Comparison of ENCODE assay signal across 23 cellular contexts in the genomic region with DNA sequence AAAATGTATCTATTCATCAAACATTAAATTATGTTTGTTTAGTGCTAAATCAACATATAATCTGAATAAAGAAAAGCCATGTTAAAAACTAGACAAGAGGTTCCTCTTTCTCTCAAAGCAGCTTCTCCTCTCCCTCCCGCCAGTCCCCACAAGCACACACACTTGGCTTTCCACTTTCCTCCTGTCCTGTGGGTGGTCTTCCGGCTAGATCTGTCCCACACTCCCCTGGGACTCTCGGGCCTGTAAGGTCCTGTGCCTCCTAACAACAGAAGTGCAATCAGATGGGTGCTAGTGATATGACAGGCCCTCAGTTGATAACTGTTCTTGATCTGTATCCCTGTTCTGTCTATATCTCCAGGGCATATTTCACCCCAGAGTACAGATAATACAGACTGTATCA. TPM values are rescaled to one million over a fixed set of nuclear protein-coding genes. Genes with fewer than 3 reads are reported as not detected.
DNase-seq lines count a peak whose midpoint lies in the region; ATAC-seq and TF ChIP-seq lines count a peak whose summit lies in the region.
"Had no signal": no experiment of that assay in that cellular context is flagged by ENCODE, and none has a peak within 500 bp of the region (broad histone marks: within the 10 kb centered on the region; RNA-seq: fewer than 3 reads in every experiment).

No MANE protein-coding gene starts in this region.

- H3K9me2 ChIP-seq in SK-N-SH = no peaks in the 10 kb centered on the region

- H3K4me2 ChIP-seq in SK-N-SH = no peak overlapping the region
- H3K4me2 ChIP-seq in neuronal stem cell (ENCODE audit: insufficient read depth, low read length, poor library complexity, severe bottlenecking) = no peak overlapping the region

- 95% methylated on average over 3 of the region's 3 CpGs for WGBS in SK-N-SH (ENCODE audit: low lambda C conversion rate)
- WGBS in neuronal stem cell (ENCODE audit: extremely low coverage in 2 of 2, insufficient read length in 2 of 2, insufficient replicate concordance in 1 of 2), 2 donors = no CpG with 5 or more reads among the region's 3 CpGs

- no peak overlapping the region for H3K23ac ChIP-seq in neuronal stem cell (ENCODE audit: low read depth, low read length, poor library complexity)

- H3K27ac ChIP-seq in SK-N-SH (ENCODE audit: low read depth in 2 of 2, low read length in 1 of 2) (no peak overlapping the region; a peak in 1 of 4 replicates), neuronal stem cell (replicated peaks; ENCODE audit: low read length) (no peak overlapping the region)
- H3K27ac ChIP-seq: parathyroid adenoma had no signal

- H2BK15ac ChIP-seq in neuronal stem cell (ENCODE audit: low read length) = no peak overlapping the region

- peaks cover 2% of the 10 kb centered on the region; the same call in 1 of the 2 replicates for H4K20me1 ChIP-seq in SK-N-SH (ENCODE audit: insufficient read depth)

- H2BK120ac ChIP-seq in neuronal stem cell (ENCODE audit: low read depth, low read length) = no peak overlapping the region

- DNase-seq in SK-N-SH (peak; percentile 11), OCI-M1 (lab: John Stamatoyannopoulos, UW) (peak; percentile 13), medulla oblongata (ENCODE audit: extremely low spot score) (peak; percentile 44), WTC11 (ENCODE audit: low spot score) (no peak), neuronal stem cell (ENCODE audit: low spot score) (no peak)
- DNase-seq: 8988T; activated CD4-positive, alpha-beta T cell treated with anti-CD3 and anti-CD28 coated beads for 1 hour; activated CD8-positive, alpha-beta memory T cell treated with anti-CD3 and anti-CD28 coated beads, Interleukin-2, amount 50 U/mL, for 4 hours; activated naive CD4-positive, alpha-beta T cell treated with anti-CD3 and anti-CD28 coated beads, Interleukin-2, amount 50 U/mL, for 16 hours; CD8-positive, alpha-beta T cell; cortex of kidney; H7; left ventricle myocardium superior; NCI-H2107; RPMI8226; small intestine; transverse colon had no signal

- H3K4ac ChIP-seq in neuronal stem cell (ENCODE audit: low read length) = no peak overlapping the region

- TF ChIP-seq EP300 in SK-N-SH (IDR thresholded peaks at IDR 0.05; ENCODE audit: borderline replicate concordance in 1 of 2, low read depth in 1 of 2, low read length in 1 of 2) = no peak

- H3K9me3 ChIP-seq in SK-N-SH = no peaks in the 10 kb centered on the region
- H3K9me3 ChIP-seq in neuronal stem cell (replicated peaks in 1 of 2; ENCODE audit: control insufficient read depth in 2 of 2, insufficient read depth in 1 of 2, low read depth in 1 of 2, low read length in 2 of 2) = no peaks in the 10 kb centered on the region
- H3K9me3 ChIP-seq: transverse colon had no signal

- H2BK12ac ChIP-seq in neuronal stem cell (ENCODE audit: low read length) = no peak overlapping the region

- no peaks in the 10 kb centered on the region for H3K9me3 Mint-ChIP-seq in WTC11
- H3K9me3 Mint-ChIP-seq: brain; CD8-positive, alpha-beta T cell; T-helper 2 cell treated with Interferon-gamma antibody and Interleukin-4, amounts not matched to agents 5 μg/mL and 100 μg/mL, for 36 hours had no signal

- H3K27ac Mint-ChIP-seq in WTC11 = no peak overlapping the region
- H3K27ac Mint-ChIP-seq: CD8-positive, alpha-beta T cell; T-helper 2 cell treated with Interferon-gamma antibody and Interleukin-4, amounts not matched to agents 5 μg/mL and 100 μg/mL, for 36 hours had no signal

- H3K79me2 ChIP-seq in SK-N-SH (ENCODE audit: insufficient read depth) = peaks cover 15% of the 10 kb centered on the region
- H3K79me2 ChIP-seq: parathyroid adenoma had no signal

- no peak for TF ChIP-seq CTCF in SK-N-SH (IDR thresholded peaks at IDR 0.05)
- no peak for TF ChIP-seq CTCF in WTC11 (IDR thresholded peaks at IDR 0.05)

- H3K36me3 ChIP-seq in SK-N-SH (replicated peaks in 1 of 2; ENCODE audit: control insufficient read depth in 1 of 2, insufficient read depth in 2 of 2, low read length in 1 of 2) = peaks cover 47 to 66% of the 10 kb centered on the region in 2 experiments
- H3K36me3 ChIP-seq in neuronal stem cell (replicated peaks in 1 of 2; ENCODE audit: control insufficient read depth in 2 of 2, insufficient read depth in 2 of 2, low read length in 2 of 2) = peaks cover 5 to 9% of the 10 kb centered on the region in 2 donors

- no peak overlapping the region for H3K18ac ChIP-seq in neuronal stem cell (ENCODE audit: low read length)

- no peak overlapping the region for H4K91ac ChIP-seq in neuronal stem cell (ENCODE audit: low read depth, low read length, poor library complexity)

- H3K27me3 Mint-ChIP-seq in WTC11 (ENCODE audit: low read depth) = no peaks in the 10 kb centered on the region
- H3K27me3 Mint-ChIP-seq: brain had no signal

- no peak overlapping the region for H2AK5ac ChIP-seq in neuronal stem cell (ENCODE audit: low read depth, low read length)

- no peaks in the 10 kb centered on the region for H3K36me3 Mint-ChIP-seq in WTC11

- H3K9ac ChIP-seq in SK-N-SH (no peak overlapping the region), neuronal stem cell (ENCODE audit: low read depth, low read length, poor library complexity) (no peak overlapping the region)
- H3K9ac ChIP-seq: parathyroid adenoma had no signal

- POLR2A ChIA-PET in SK-N-SH (lab: Yijun Ruan, JAX) = no interaction called here
- POLR2A ChIA-PET in WTC11 (lab: Charles Lee) = interaction anchor here (0.7 kb wide), 1 partner anchor 199 kb away, joined by 3 read pairs; no protein-coding TSS in a partner anchor

- no peaks in the 10 kb centered on the region for H3K27me3 ChIP-seq in SK-N-SH (ENCODE audit: insufficient read depth)
- H3K27me3 ChIP-seq in neuronal stem cell (ENCODE audit: control insufficient read depth in 3 of 3, insufficient read depth in 3 of 3, low read depth in 1 of 3, low read length in 3 of 3) = no peaks in the 10 kb centered on the region
- H3K27me3 ChIP-seq: transverse colon had no signal

- H3K14ac ChIP-seq in neuronal stem cell (ENCODE audit: low read length) = no peak overlapping the region

- H3K4me3 ChIP-seq in SK-N-SH (ENCODE audit: low read depth in 2 of 2, low read length in 1 of 2) (no peak overlapping the region), neuronal stem cell (ENCODE audit: low read length in 2 of 2) (no peak overlapping the region)
- H3K4me3 ChIP-seq: transverse colon had no signal

- ATAC-seq in SK-N-SH treated with all-trans-retinoic acid at 6 μM for 48 hours (no peak), HG03139 (IDR thresholded peaks at IDR 0.05; ENCODE audit: unreplicated experiment) (peak; percentile 46), WTC11 (no peak), HG02840 (IDR thresholded peaks at IDR 0.05; ENCODE audit: low FRiP score, unreplicated experiment) (no peak)
- ATAC-seq: CD8-positive, alpha-beta T cell had no signal

- no peak overlapping the region for H2AFZ ChIP-seq in SK-N-SH (ENCODE audit: low read depth)
- H2AFZ ChIP-seq in neuronal stem cell (ENCODE audit: low read length) = no peak overlapping the region
- H2AFZ ChIP-seq: parathyroid adenoma had no signal

- H3K4me1 ChIP-seq in SK-N-SH (ENCODE audit: control insufficient read depth in 1 of 2, insufficient read depth in 2 of 2, low read depth in 1 of 2, low read length in 1 of 2) = peaks cover 7 to 26% of the 10 kb centered on the region in 2 experiments; a peak in 3 of 4 replicates
- H3K4me1 ChIP-seq in neuronal stem cell (ENCODE audit: control insufficient read depth in 2 of 2, insufficient read depth in 1 of 2, low read depth in 1 of 2, low read length in 2 of 2) = no peaks in the 10 kb centered on the region
- H3K4me1 ChIP-seq: parathyroid adenoma had no signal

- no peak overlapping the region for H3K4me3 Mint-ChIP-seq in WTC11
- H3K4me3 Mint-ChIP-seq: brain; CD8-positive, alpha-beta T cell; T-helper 2 cell treated with Interferon-gamma antibody and Interleukin-4, amounts not matched to agents 5 μg/mL and 100 μg/mL, for 36 hours had no signal

- CTCF ChIA-PET in SK-N-SH (lab: Yijun Ruan, JAX) = interaction anchor here (1.1 to 2.5 kb wide), 2 partner anchors 27 to 279 kb away, joined by 3 to 8 read pairs; no protein-coding TSS in a partner anchor
- CTCF ChIA-PET in WTC11 (lab: Charles Lee) = interaction anchor here (2.0 kb wide), 1 partner anchor 278 kb away, joined by 5 read pairs; no protein-coding TSS in a partner anchor

- no peaks in the 10 kb centered on the region for H3K4me1 Mint-ChIP-seq in WTC11
- H3K4me1 Mint-ChIP-seq: brain had no signal

- H2BK5ac ChIP-seq in neuronal stem cell (ENCODE audit: low read length) = no peak overlapping the region

- peaks cover 53% of the 10 kb centered on the region for H3F3A ChIP-seq in SK-N-SH (replicated peaks; ENCODE audit: insufficient read depth)

- no peaks in the 10 kb centered on the region for H3K79me1 ChIP-seq in neuronal stem cell (ENCODE audit: low read depth, low read length)

- H4K8ac ChIP-seq in neuronal stem cell (ENCODE audit: low read depth, low read length) = no peak overlapping the region

- no peak for TF ChIP-seq RAD21 in SK-N-SH (IDR thresholded peaks at IDR 0.05; ENCODE audit: low read length)

TF ChIP-seq in SK-N-SH, 30 proteins besides CTCF, POLR2A, EP300 and RAD21:
- TF ChIP-seq CHD2 (IDR thresholded peaks at IDR 0.05; ENCODE audit: low read length, partially characterized antibody) = no peak
- peak; percentile 11; the same call in 1 of the 2 replicates for TF ChIP-seq GATA2 (CRISPR knock-in tag; IDR thresholded peaks at IDR 0.05)

TF ChIP-seq in SK-N-SH treated with all-trans-retinoic acid at 6 μM for 48 hours, 23 proteins besides CTCF, POLR2A, EP300 and RAD21 (continues in another document):
- no peak for TF ChIP-seq PPARA (CRISPR knock-in tag; IDR thresholded peaks at IDR 0.05; ENCODE audit: borderline replicate concordance)
- TF ChIP-seq ZNF8 (CRISPR knock-in tag; IDR thresholded peaks at IDR 0.05) = no peak

RNA-seq across cellular contexts. Expression of gene RAP2A, which starts 45.6 kb away (rescaled TPM):
- polyA plus RNA-seq in SK-N-SH (2012; rRNA removed) = 6.5 and 10.0 TPM in 2 replicates
- polyA plus RNA-seq in SK-N-SH (2012; cell fraction: cytosol; rRNA removed) = 10.4 and 11.5 TPM in 2 replicates
- polyA plus RNA-seq in SK-N-SH (2012; cell fraction: nucleus; rRNA removed) = 3.7 and 8.1 TPM in 2 replicates
- 34.8 to 39.0 TPM (median 35.1 TPM) in 3 replicates for total RNA-seq in WTC11 (2021)
- 31.2 TPM for polyA plus RNA-seq in neuronal stem cell (2013, experiment 1 of 2)
- 33.0 TPM for polyA plus RNA-seq in neuronal stem cell (2013, experiment 2 of 2)

Comparison
In these comparisons a context has a peak if more than half of its experiments do, and no peak if none do; other contexts are left out.
1. DNase-seq: peak in SK-N-SH (single experiment), OCI-M1 (single experiment) and medulla oblongata (single experiment); none in WTC11 (single experiment) and neuronal stem cell (single experiment).